Comparison of ENCODE assay signal across 10 cellular contexts in genomic region chr20:36482044-36482473, GRCh38. TPM values are rescaled to one million over a fixed set of nuclear protein-coding genes. Genes with fewer than 3 reads are reported as not detected.
DNase-seq lines count a peak whose midpoint lies in the region; ATAC-seq and TF ChIP-seq lines count a peak whose summit lies in the region.
"Had no signal": no experiment of that assay in that cellular context is flagged by ENCODE, and none has a peak within 500 bp of the region (broad histone marks: within the 10 kb centered on the region; RNA-seq: fewer than 3 reads in every experiment).

No MANE protein-coding gene starts in this region.

- H3K27me3 ChIP-seq in lung (ENCODE audit: control insufficient read depth, insufficient read depth) (no peaks in the 10 kb centered on the region), upper lobe of right lung (no peaks in the 10 kb centered on the region)

- H3K4me1 ChIP-seq in lung (ENCODE audit: control insufficient read depth in 2 of 2, insufficient read depth in 2 of 2, low read length in 2 of 2) (peaks cover 43 to 52% of the 10 kb centered on the region in 2 donors), upper lobe of right lung (peaks cover 72% of the 10 kb centered on the region)

- H3K36me3 ChIP-seq in lung (ENCODE audit: control insufficient read depth in 2 of 2, insufficient read depth in 2 of 2, low read length in 2 of 2) (peaks cover 0 to 12% of the 10 kb centered on the region in 2 donors), upper lobe of right lung (no peaks in the 10 kb centered on the region)

- H3K27ac ChIP-seq in lung (ENCODE audit: low read depth in 1 of 2, low read length in 1 of 2), result peak overlapping the region; percentile 80 to 88
- H3K27ac ChIP-seq in upper lobe of right lung, result peak overlapping the region; percentile 38
- H3K27ac ChIP-seq: 22Rv1 had no signal

- peak; percentile 42 for DNase-seq in NCI-H748 (lab: John Stamatoyannopoulos, UW; ENCODE audit: unreplicated experiment)
- DNase-seq in NCI-H748 treated with DMSO at 0.1 percent for 48 hours (lab: John Stamatoyannopoulos, UW), result no peak
- DNase-seq in amygdala (lab: John Stamatoyannopoulos, UW), result peak in 29 of 56 donors; percentile 10 to 75 (median 41)
- DNase-seq in lung (ENCODE audit: low spot score), result peak; percentile 70
- peak; percentile 78 for DNase-seq in upper lobe of right lung
- no peak for DNase-seq in foreskin fibroblast
- DNase-seq in stimulated activated CD4-positive, alpha-beta T cell treated with anti-CD3 and anti-CD28 coated beads, Interleukin-2, amount 100 ng/mL, for 48 hours, result no peak
- DNase-seq: activated naive CD8-positive, alpha-beta T cell treated with anti-CD3 and anti-CD28 coated beads, Interleukin-2, amount 10 ng/mL, durations not matched to agents 7 days and 5 days had no signal

- H3K9me3 ChIP-seq in lung (ENCODE audit: control insufficient read depth in 2 of 2, insufficient read depth in 1 of 2, low read length in 1 of 2) (no peaks in the 10 kb centered on the region), upper lobe of right lung (no peaks in the 10 kb centered on the region)

- H3K4me3 ChIP-seq in lung (no peak overlapping the region), upper lobe of right lung (no peak overlapping the region), foreskin fibroblast (ENCODE audit: low read depth in 1 of 2, low read length in 2 of 2) (no peak overlapping the region)

- ATAC-seq in lung (ENCODE audit: insufficient read depth, low FRiP score), result peak; percentile 70
- ATAC-seq in upper lobe of right lung, result peak; percentile 83
- ATAC-seq in GM18520 (IDR thresholded peaks at IDR 0.05; ENCODE audit: unreplicated experiment), result no peak

- 54 to 63% methylated on average over 8 of the region's 8 CpGs for WGBS in lung, 2 donors

- TF ChIP-seq CTCF in lung (IDR thresholded peaks at IDR 0.05; ENCODE audit: control extremely low read depth, extremely low read depth) (no peak), upper lobe of right lung (IDR thresholded peaks at IDR 0.05) (no peak), foreskin fibroblast (IDR thresholded peaks at IDR 0.05; ENCODE audit: low read depth, low read length) (no peak)

- intact Hi-C loops in upper lobe of right lung (cut with DNase I), result no loop called here

RNA-seq across cellular contexts. Expression of gene MYL9, which starts 59.3 kb away (rescaled TPM):
- total RNA-seq in lung (100 to 1,000 TPM in 1 of 2 donors, 10 to 100 TPM in 1; 40.8 to 239 TPM), upper lobe of right lung (410 TPM)
- 100 to 1,000 TPM in 1 of 2 donors, 10 to 100 TPM in 1; 68.4 to 243 TPM for polyA plus RNA-seq in lung

Comparison
In these comparisons a context has a peak if more than half of its experiments do, and no peak if none do; other contexts are left out.
1. DNase-seq: peak in NCI-H748 (single experiment), amygdala (29 of 56), lung (single experiment) and upper lobe of right lung (single experiment); none in NCI-H748 treated with DMSO at 0.1 percent for 48 hours (single experiment), foreskin fibroblast (0 of 2) and stimulated activated CD4-positive, alpha-beta T cell treated with anti-CD3 and anti-CD28 coated beads, Interleukin-2, amount 100 ng/mL, for 48 hours (0 of 2).